Comparison of ENCODE assay signal across 5 cellular contexts in the genomic region with DNA sequence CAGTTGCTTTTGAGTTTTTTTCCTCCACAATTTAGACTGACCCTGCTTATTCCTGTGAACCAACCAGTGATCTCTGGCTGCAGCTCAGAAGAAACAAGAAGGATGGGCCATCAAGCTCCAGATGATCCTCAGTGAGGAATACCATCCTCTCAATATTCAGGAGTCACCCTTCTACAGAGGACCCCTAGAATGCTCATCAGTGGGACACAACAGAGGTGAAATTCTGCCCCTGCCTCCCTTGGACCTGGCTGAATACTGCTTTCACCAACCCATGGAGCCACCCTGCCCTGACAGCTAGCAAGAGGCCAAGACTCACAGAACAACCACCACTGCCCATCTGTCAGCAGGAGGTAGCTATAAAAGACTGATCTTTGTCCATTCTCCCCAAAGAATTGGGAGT. TPM values are rescaled to one million over a fixed set of nuclear protein-coding genes. Genes with fewer than 3 reads are reported as not detected.
"Had no signal": no experiment of that assay in that cellular context is flagged by ENCODE, and none has a peak within 500 bp of the region (broad histone marks: within the 10 kb centered on the region; RNA-seq: fewer than 3 reads in every experiment).

No MANE protein-coding gene starts in this region.

- ATAC-seq: GM23338 had no signal

- H3K4me1 Mint-ChIP-seq: IgD-negative memory B cell had no signal

- DNase-seq: H9, HCEC 1CT had no signal

- H3K4me3 Mint-ChIP-seq: GM23338, H9, IgD-negative memory B cell had no signal

- H3K27ac Mint-ChIP-seq: GM23338, H9, IgD-negative memory B cell had no signal

- H3K4me3 ChIP-seq: GM23338 had no signal

RNA-seq across cellular contexts. Expression of gene JPH4, which starts 48.4 kb away (rescaled TPM):
- total RNA-seq: HT-29 had no signal
